8 cellular contexts compared by ENCODE assay signal in the genomic region with DNA sequence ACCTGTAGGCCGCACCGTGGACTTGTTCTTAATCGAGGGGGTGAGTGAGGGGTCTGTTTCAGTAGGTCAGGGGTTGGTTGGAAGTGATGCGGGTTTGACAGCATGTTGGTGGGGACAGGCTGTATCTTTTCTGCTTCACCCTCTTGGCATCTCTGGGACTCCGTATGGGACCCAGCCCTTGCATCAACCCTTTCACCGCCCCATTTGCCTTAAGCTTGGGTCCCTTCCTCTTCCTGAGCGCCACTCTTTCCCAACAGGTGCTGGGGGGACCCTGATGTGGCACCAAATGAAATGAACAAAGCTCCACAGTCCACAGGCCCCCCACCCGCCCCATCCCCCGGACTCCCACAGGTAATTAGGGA. TPM values are rescaled to one million over a fixed set of nuclear protein-coding genes. Genes with fewer than 3 reads are reported as not detected.
A peak's percentile ranks its signal among the peaks of the same experiment; 100 is the strongest.
DNase-seq lines count a peak whose midpoint lies in the region; ATAC-seq, FAIRE-seq and TF ChIP-seq lines count a peak whose summit lies in the region.

No MANE protein-coding gene starts in this region.

- peaks cover 6% of the 10 kb centered on the region for H3K36me3 Mint-ChIP-seq in astrocyte (ENCODE audit: low read depth, unreplicated experiment)

- H3K27me3 ChIP-seq in astrocyte (ENCODE audit: insufficient read depth, low read length) (no peaks in the 10 kb centered on the region), lower lobe of right lung (ENCODE audit: low read depth) (no peaks in the 10 kb centered on the region), aorta (ENCODE audit: control insufficient read depth in 1 of 2, insufficient read depth in 2 of 2, low read length in 1 of 2) (no peaks in the 10 kb centered on the region)

- no peak overlapping the region for H2AFZ ChIP-seq in astrocyte (ENCODE audit: low read depth, low read length)

- H3K27ac ChIP-seq in astrocyte (ENCODE audit: low read depth, low read length), result peak overlapping the region; percentile 84
- H3K27ac ChIP-seq in lower lobe of right lung, result peak overlapping the region; percentile 95
- peak overlapping the region; percentile 51 to 96 for H3K27ac ChIP-seq in aorta (ENCODE audit: low read depth in 1 of 2, low read length in 2 of 2)

- peaks cover 25% of the 10 kb centered on the region for H3K4me1 Mint-ChIP-seq in astrocyte (ENCODE audit: low read depth, unreplicated experiment)

- peaks cover 58% of the 10 kb centered on the region for H3K79me2 ChIP-seq in astrocyte (ENCODE audit: insufficient read depth, low read length)

- peaks cover 53% of the 10 kb centered on the region for H4K20me1 ChIP-seq in astrocyte (ENCODE audit: insufficient read depth, low read length)

- H3K9ac ChIP-seq in astrocyte (ENCODE audit: low read length), result peak overlapping the region; percentile 99

- TF ChIP-seq CTCF in astrocyte (IDR thresholded peaks at IDR 0.05; ENCODE audit: insufficient read depth, low read depth, low read length), result no peak
- TF ChIP-seq CTCF in lower lobe of right lung (IDR thresholded peaks at IDR 0.05), result no peak

- no peak for FAIRE-seq in astrocyte (lab: Jason Lieb, UNC)

- H3K27ac Mint-ChIP-seq in astrocyte (ENCODE audit: unreplicated experiment), result peak overlapping the region; percentile 91

- 1% methylated on average over 9 of the region's 9 CpGs for WGBS in aorta, 2 donors

- peaks cover 11% of the 10 kb centered on the region for H3K36me3 ChIP-seq in astrocyte (ENCODE audit: insufficient read depth, low read length)
- H3K36me3 ChIP-seq in lower lobe of right lung, result peaks cover 21% of the 10 kb centered on the region
- H3K36me3 ChIP-seq in aorta (ENCODE audit: control insufficient read depth in 1 of 2, insufficient read depth in 2 of 2, low read length in 1 of 2), result no peaks in the 10 kb centered on the region

- H3K4me3 ChIP-seq in astrocyte (ENCODE audit: insufficient read depth, low read depth, low read length) (peak overlapping the region; percentile 97), lower lobe of right lung (peak overlapping the region; percentile 94), aorta (ENCODE audit: low read length in 2 of 2) (peak overlapping the region; percentile 87 to 95)

- H3K4me2 ChIP-seq in astrocyte (ENCODE audit: low read length), result peak overlapping the region; percentile 98

- DNase-seq in astrocyte (ENCODE audit: low read depth), result no peak
- DNase-seq in lower lobe of right lung, result no peak
- no peak for DNase-seq in aorta
- no peak for DNase-seq in NCI-H187 (lab: John Stamatoyannopoulos, UW)
- DNase-seq in pons (ENCODE audit: low spot score), result no peak

- H3K27me3 Mint-ChIP-seq in astrocyte (ENCODE audit: low read depth, unreplicated experiment), result no peaks in the 10 kb centered on the region

- intact Hi-C loops in lower lobe of right lung (cut with DNase I), result no loop called here
- intact Hi-C loops in aorta (cut with DNase I), result loop anchor here in 1 of 2 donors (2.0 kb wide), 1 partner anchor 47 kb away; no protein-coding TSS in a partner anchor

- H3K9me3 ChIP-seq in astrocyte (ENCODE audit: insufficient read depth, low read depth, low read length) (no peaks in the 10 kb centered on the region), lower lobe of right lung (no peaks in the 10 kb centered on the region), aorta (ENCODE audit: control insufficient read depth, low read length) (no peaks in the 10 kb centered on the region)

- ATAC-seq in GM18517 (IDR thresholded peaks at IDR 0.05; ENCODE audit: unreplicated experiment), result peak; percentile 3
- ATAC-seq in HG03432 (IDR thresholded peaks at IDR 0.05; ENCODE audit: unreplicated experiment), result peak; percentile 4
- ATAC-seq in lower lobe of right lung, result no peak
- ATAC-seq in aorta (ENCODE audit: low FRiP score), result no peak
- ATAC-seq in HG03521 (IDR thresholded peaks at IDR 0.05; ENCODE audit: unreplicated experiment), result no peak

- no peaks in the 10 kb centered on the region for H3K9me3 Mint-ChIP-seq in astrocyte (ENCODE audit: unreplicated experiment)

- H3K4me3 Mint-ChIP-seq in astrocyte (ENCODE audit: unreplicated experiment), result peak overlapping the region; percentile 91

- peaks cover 30% of the 10 kb centered on the region for H3K4me1 ChIP-seq in astrocyte (ENCODE audit: insufficient read depth, low read length)
- peaks cover 47% of the 10 kb centered on the region for H3K4me1 ChIP-seq in lower lobe of right lung
- H3K4me1 ChIP-seq in aorta (ENCODE audit: control insufficient read depth in 1 of 2, insufficient read depth in 2 of 2, low read length in 2 of 2), result peaks cover 0 to 6% of the 10 kb centered on the region in 2 donors

RNA-seq across cellular contexts. Expression of a gene that starts 1.1 kb away (rescaled TPM):
- total RNA-seq in astrocyte (490 and 495 TPM in 2 replicates), lower lobe of right lung (271 TPM), aorta (100 to 1,000 TPM; 234 to 285 TPM)
- 100 to 1,000 TPM in 1 of 2 donors, 10 to 100 TPM in 1; 72.8 to 140 TPM for polyA plus RNA-seq in aorta

RNA-seq across cellular contexts. Expression of a gene that starts 16.4 kb away (rescaled TPM):
- 496 and 588 TPM in 2 replicates for total RNA-seq in astrocyte
- 135 TPM for total RNA-seq in lower lobe of right lung
- total RNA-seq in aorta, result 100 to 1,000 TPM; 139 to 143 TPM
- polyA plus RNA-seq in aorta, result 100 to 1,000 TPM; 116 to 139 TPM

RNA-seq across cellular contexts. Expression of a gene that starts 21.9 kb away (rescaled TPM):
- total RNA-seq in astrocyte, result 12.2 TPM in 2 replicates
- 17.0 TPM for total RNA-seq in lower lobe of right lung
- 10 to 100 TPM; 28.2 to 40.6 TPM for total RNA-seq in aorta
- polyA plus RNA-seq in aorta, result 10 to 100 TPM; 10.6 to 27.1 TPM

RNA-seq across cellular contexts. Expression of a gene that starts 39.7 kb away (rescaled TPM):
- total RNA-seq in astrocyte, result not detected in 2 replicates
- not detected for total RNA-seq in lower lobe of right lung
- not detected for total RNA-seq in aorta
- not detected for polyA plus RNA-seq in aorta

RNA-seq across cellular contexts. Expression of a gene that starts 45.9 kb away (rescaled TPM):
- total RNA-seq in astrocyte (7.4 and 9.0 TPM in 2 replicates), lower lobe of right lung (4.4 TPM), aorta (1 to 10 TPM; 4.1 to 6.5 TPM)
- polyA plus RNA-seq in aorta, result 10 to 100 TPM in 1 of 2 donors, 1 to 10 TPM in 1; 4.3 to 14.5 TPM

Comparison
In these comparisons a context has a peak if more than half of its experiments do, and no peak if none do; other contexts are left out.
1. ATAC-seq: peak in GM18517 (single experiment) and HG03432 (single experiment); none in lower lobe of right lung (0 of 2), aorta (single experiment) and HG03521 (single experiment).
2. Peak in every context shown above with its lines, with median percentiles within 50 percentile points of each other: H3K27ac ChIP-seq and H3K4me3 ChIP-seq.